Comparison of ENCODE assay signal across 8 cellular contexts in genomic region chr7:135169141-135169935, GRCh38. TPM values are rescaled to one million over a fixed set of nuclear protein-coding genes. Genes with fewer than 3 reads are reported as not detected.
A peak's percentile ranks its signal among the peaks of the same experiment; 100 is the strongest.
DNase-seq lines count a peak whose midpoint lies in the region; ATAC-seq and TF ChIP-seq lines count a peak whose summit lies in the region.

No MANE protein-coding gene starts in this region.

- peaks cover 49% of the 10 kb centered on the region for H3K36me3 Mint-ChIP-seq in activated CD4-positive, alpha-beta T cell treated with anti-CD3 and anti-CD28 coated beads for 36 hours (ENCODE audit: low read depth)

- H3K9me3 Mint-ChIP-seq in activated CD4-positive, alpha-beta T cell treated with anti-CD3 and anti-CD28 coated beads for 36 hours (ENCODE audit: low read depth): no peaks in the 10 kb centered on the region

- peaks cover 50% of the 10 kb centered on the region for H3K4me1 Mint-ChIP-seq in activated CD4-positive, alpha-beta T cell treated with anti-CD3 and anti-CD28 coated beads for 36 hours

- CTCF ChIA-PET in activated CD4-positive, alpha-beta T cell treated with anti-CD3 and anti-CD28 coated beads for 36 hours (lab: Charles Lee): interaction anchor here (0.6 to 4.0 kb wide), 21 partner anchors 9 to 539 kb away, joined by 3 to 38 read pairs (median 4); partner anchors contain the start of genes AGBL3, TMEM140 and WDR91

- H3K9me3 ChIP-seq in gastroesophageal sphincter: no peaks in the 10 kb centered on the region

- WGBS in gastroesophageal sphincter (ENCODE audit: low coverage in 1 of 2), 2 donors: 52 to 65% methylated on average over 8 of the region's 11 CpGs

- peak overlapping the region; percentile 68 to 98 (median 94) for H3K27ac ChIP-seq in gastroesophageal sphincter

- TF ChIP-seq EP300 in gastroesophageal sphincter (IDR thresholded peaks at IDR 0.05): no peak

- TF ChIP-seq POLR2A in gastroesophageal sphincter (IDR thresholded peaks at IDR 0.05): no peak

- peak; percentile 85 for DNase-seq in activated CD4-positive, alpha-beta T cell treated with anti-CD3 and anti-CD28 coated beads for 36 hours
- no peak for DNase-seq in activated CD4-positive, alpha-beta T cell treated with anti-CD3 and anti-CD28 coated beads for 1 hour
- peak; percentile 37 for DNase-seq in NCI-H226
- DNase-seq in activated T-cell treated with anti-CD3 and anti-CD28 coated beads, Interleukin-2, amount 50 U/mL, for 48 hours: peak; percentile 69 to 79
- DNase-seq in retinal pigment epithelial cell (ENCODE audit: low read depth): no peak

- no peaks in the 10 kb centered on the region for H3K27me3 ChIP-seq in gastroesophageal sphincter

- ATAC-seq in activated CD4-positive, alpha-beta T cell treated with anti-CD3 and anti-CD28 coated beads for 36 hours: peak; percentile 57
- peak; percentile 37 for ATAC-seq in HG02610 (IDR thresholded peaks at IDR 0.05; ENCODE audit: unreplicated experiment)
- ATAC-seq in gastroesophageal sphincter: no peak
- no peak for ATAC-seq in HG03097 (IDR thresholded peaks at IDR 0.05; ENCODE audit: low FRiP score, unreplicated experiment)

- intact Hi-C loops in activated CD4-positive, alpha-beta T cell treated with anti-CD3 and anti-CD28 coated beads for 36 hours (cut with DNase I, micrococcal nuclease): loop anchor here in 1 of 2 experiments (1.0 kb wide), 1 partner anchor 21 kb away; the partner anchor contains the start of gene TMEM140

- peak overlapping the region; percentile 88 for H3K4me3 Mint-ChIP-seq in activated CD4-positive, alpha-beta T cell treated with anti-CD3 and anti-CD28 coated beads for 36 hours

- peaks cover 0 to 45% of the 10 kb centered on the region in 2 donors for H3K36me3 ChIP-seq in gastroesophageal sphincter

- TF ChIP-seq CTCF in gastroesophageal sphincter (IDR thresholded peaks at IDR 0.05) (peak in 2 of 4 experiments; percentile 14 to 20), retinal pigment epithelial cell (conservative IDR thresholded peaks at IDR 0.05; ENCODE audit: low read depth, low read length) (peak; percentile 49)

- POLR2A ChIA-PET in activated CD4-positive, alpha-beta T cell treated with anti-CD3 and anti-CD28 coated beads for 36 hours (lab: Charles Lee): interaction anchor here (0.7 to 2.2 kb wide), 4 partner anchors 12 to 357 kb away, joined by 3 to 10 read pairs (median 5); partner anchors contain the start of gene TMEM140

- peak overlapping the region; percentile 67 to 78 for H3K4me3 ChIP-seq in gastroesophageal sphincter
- H3K4me3 ChIP-seq in retinal pigment epithelial cell (ENCODE audit: low read length): peak overlapping the region; percentile 56

- H3K4me1 ChIP-seq in gastroesophageal sphincter: peaks cover 3 to 73% (median 31%) of the 10 kb centered on the region in 3 donors

- H3K27me3 Mint-ChIP-seq in activated CD4-positive, alpha-beta T cell treated with anti-CD3 and anti-CD28 coated beads for 36 hours: no peaks in the 10 kb centered on the region

- H3K27ac Mint-ChIP-seq in activated CD4-positive, alpha-beta T cell treated with anti-CD3 and anti-CD28 coated beads for 36 hours: peak overlapping the region; percentile 96

RNA-seq across cellular contexts. Expression of gene CYREN, which starts 1.2 kb away (rescaled TPM):
- 10 to 100 TPM; 32.6 to 40.5 TPM for total RNA-seq in activated CD4-positive, alpha-beta T cell treated with anti-CD3 and anti-CD28 coated beads for 36 hours
- 10 to 100 TPM; 37.0 to 60.3 (median 49.7) TPM for total RNA-seq in gastroesophageal sphincter

RNA-seq across cellular contexts. Expression of gene TMEM140, which starts 21.5 kb away (rescaled TPM):
- 10 to 100 TPM; 10.8 to 12.1 TPM for total RNA-seq in activated CD4-positive, alpha-beta T cell treated with anti-CD3 and anti-CD28 coated beads for 36 hours
- total RNA-seq in gastroesophageal sphincter: 10 to 100 TPM in 3 of 4 donors, 1 to 10 TPM in 1; 9.3 to 21.8 (median 16.0) TPM

RNA-seq across cellular contexts. Expression of gene WDR91, which starts 42.0 kb away (rescaled TPM):
- total RNA-seq in activated CD4-positive, alpha-beta T cell treated with anti-CD3 and anti-CD28 coated beads for 36 hours: 10 to 100 TPM; 11.8 to 12.0 TPM
- total RNA-seq in gastroesophageal sphincter: 10 to 100 TPM; 18.7 to 37.1 (median 30.0) TPM

Comparison
In these comparisons a context has a peak if more than half of its experiments do, and no peak if none do; other contexts are left out.
1. DNase-seq: peak in activated CD4-positive, alpha-beta T cell treated with anti-CD3 and anti-CD28 coated beads for 36 hours (single experiment), NCI-H226 (single experiment) and activated T-cell treated with anti-CD3 and anti-CD28 coated beads, Interleukin-2, amount 50 U/mL, for 48 hours (2 of 2); none in activated CD4-positive, alpha-beta T cell treated with anti-CD3 and anti-CD28 coated beads for 1 hour (single experiment) and retinal pigment epithelial cell (single experiment).
2. ATAC-seq: peak in activated CD4-positive, alpha-beta T cell treated with anti-CD3 and anti-CD28 coated beads for 36 hours (single experiment) and HG02610 (single experiment); none in gastroesophageal sphincter (single experiment) and HG03097 (single experiment).